ENCODE assay signal across 17 cellular contexts in the genomic region with DNA sequence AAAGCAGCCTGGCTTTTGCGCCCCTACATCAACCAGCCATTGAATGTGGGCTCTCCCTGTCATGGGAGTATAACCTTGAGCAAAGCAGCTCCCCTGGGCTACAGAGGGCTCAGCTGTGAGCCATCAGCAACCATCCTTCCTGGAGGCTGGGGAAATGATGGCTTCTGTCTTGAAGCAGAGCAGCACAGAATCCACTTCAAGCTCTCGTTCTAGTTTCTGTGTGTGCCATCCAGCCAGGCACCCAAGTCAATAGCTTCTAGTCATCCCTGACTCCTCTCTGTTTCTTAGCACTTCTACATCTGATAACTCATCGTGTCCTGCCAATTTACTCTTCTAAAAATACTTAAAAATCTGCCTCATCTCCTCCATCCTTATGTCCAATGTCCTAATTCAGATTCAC. TPM values are rescaled to one million over a fixed set of nuclear protein-coding genes. Genes with fewer than 3 reads are reported as not detected.
DNase-seq lines count a peak whose midpoint lies in the region; ATAC-seq and TF ChIP-seq lines count a peak whose summit lies in the region.
"Had no signal": no experiment of that assay in that cellular context is flagged by ENCODE, and none has a peak within 500 bp of the region (broad histone marks: within the 10 kb centered on the region; RNA-seq: fewer than 3 reads in every experiment).

No MANE protein-coding gene starts in this region.

- H3K4me1 Mint-ChIP-seq in activated naive CD8-positive, alpha-beta T cell treated with anti-CD3 and anti-CD28 coated beads, Interleukin-2, amount 50 U/mL, for 24 hours = peaks cover 5% of the 10 kb centered on the region
- H3K4me1 Mint-ChIP-seq: B cell had no signal

- H3K27ac Mint-ChIP-seq in activated naive CD8-positive, alpha-beta T cell treated with anti-CD3 and anti-CD28 coated beads, Interleukin-2, amount 50 U/mL, for 24 hours = no peak overlapping the region
- H3K27ac Mint-ChIP-seq: B cell; CD4-positive, CD25-positive, alpha-beta regulatory T cell; CD8-positive, alpha-beta T cell had no signal

- peaks cover 5% of the 10 kb centered on the region for H3K36me3 Mint-ChIP-seq in activated naive CD8-positive, alpha-beta T cell treated with anti-CD3 and anti-CD28 coated beads, Interleukin-2, amount 50 U/mL, for 24 hours (ENCODE audit: low read depth)
- H3K36me3 Mint-ChIP-seq: CD8-positive, alpha-beta T cell had no signal

- H3K4me3 ChIP-seq in dorsolateral prefrontal cortex = no peak overlapping the region
- H3K4me3 ChIP-seq: BLaER1, GM23248 had no signal

- peak in 2 of 10 donors; percentile 50 to 53 for DNase-seq in dorsolateral prefrontal cortex
- peak; percentile 16 for DNase-seq in middle frontal gyrus (ENCODE audit: extremely low spot score, low spot score)
- DNase-seq in activated naive CD8-positive, alpha-beta T cell treated with anti-CD3 and anti-CD28 coated beads, Interleukin-2, amount 50 U/mL, for 24 hours = no peak
- no peak for DNase-seq in NCI-H1092 treated with DMSO at 0.1 percent for 48 hours (lab: John Stamatoyannopoulos, UW)
- no peak for DNase-seq in cerebellar cortex (ENCODE audit: low spot score)
- DNase-seq: Caco-2; CD4-positive, CD25-positive, alpha-beta regulatory T cell; CD8-positive, alpha-beta T cell; DMS153; DND-41; GM23248; H7; HCEC 1CT had no signal

- TF ChIP-seq CTCF in dorsolateral prefrontal cortex (IDR thresholded peaks at IDR 0.05 in 54 of 56, conservative IDR thresholded peaks at IDR 0.05 in 2 of 56; ENCODE audit: low read depth in 1 of 56, partially characterized antibody in 56 of 56) = no peak

- peaks cover 19% of the 10 kb centered on the region for H3K9me3 Mint-ChIP-seq in activated naive CD8-positive, alpha-beta T cell treated with anti-CD3 and anti-CD28 coated beads, Interleukin-2, amount 50 U/mL, for 24 hours

- no peak for ATAC-seq in activated naive CD8-positive, alpha-beta T cell treated with anti-CD3 and anti-CD28 coated beads, Interleukin-2, amount 50 U/mL, for 24 hours
- ATAC-seq: CD8-positive, alpha-beta T cell had no signal

- no peaks in the 10 kb centered on the region for H3K27me3 ChIP-seq in dorsolateral prefrontal cortex
- H3K27me3 ChIP-seq: BLaER1 had no signal

- no peaks in the 10 kb centered on the region for H3K27me3 Mint-ChIP-seq in activated naive CD8-positive, alpha-beta T cell treated with anti-CD3 and anti-CD28 coated beads, Interleukin-2, amount 50 U/mL, for 24 hours

- H3K4me3 Mint-ChIP-seq in activated naive CD8-positive, alpha-beta T cell treated with anti-CD3 and anti-CD28 coated beads, Interleukin-2, amount 50 U/mL, for 24 hours = no peak overlapping the region
- H3K4me3 Mint-ChIP-seq: B cell; CD4-positive, CD25-positive, alpha-beta regulatory T cell; CD8-positive, alpha-beta T cell had no signal

- H3K27ac ChIP-seq in angular gyrus (ENCODE audit: low read depth, low read length) = peak overlapping the region; percentile 74
- H3K27ac ChIP-seq in dorsolateral prefrontal cortex = peak overlapping the region in 49 of 59 donors; percentile 17 to 85 (median 69)
- H3K27ac ChIP-seq: BLaER1, C4-2B, GM23248 had no signal

- intact Hi-C loops in dorsolateral prefrontal cortex (cut with DNase I) = no loop called here

RNA-seq across cellular contexts. Expression of a gene that starts 42.2 kb away (rescaled TPM):
- 100 to 1,000 TPM in 86 of 120 experiments, 10 to 100 TPM in 34; 56.5 to 140 (median 109) TPM for total RNA-seq in dorsolateral prefrontal cortex
